Comparison of ENCODE assay signal across 21 cellular contexts in the genomic region with DNA sequence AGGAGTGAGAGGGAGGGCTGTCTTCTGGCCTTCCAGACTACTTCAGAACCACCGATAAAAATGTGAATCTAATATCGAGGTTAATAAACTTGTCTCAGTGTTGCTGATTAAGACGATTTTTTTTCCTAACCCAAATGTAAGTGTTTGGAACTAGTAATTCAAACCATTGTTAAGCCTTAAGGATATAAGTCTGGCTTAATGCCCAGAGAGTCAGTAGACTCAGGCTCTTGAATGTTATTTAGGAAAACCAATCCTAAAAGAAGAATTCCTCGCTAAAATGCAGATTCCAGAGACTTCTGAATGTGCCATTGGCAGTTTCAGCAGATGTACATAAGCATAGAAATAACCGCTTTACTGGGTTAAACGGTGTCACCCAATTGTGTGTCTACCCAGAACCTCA.
DNase-seq lines count a peak whose midpoint lies in the region; ATAC-seq and TF ChIP-seq lines count a peak whose summit lies in the region.
"Had no signal": no experiment of that assay in that cellular context is flagged by ENCODE, and none has a peak within 500 bp of the region (broad histone marks: within the 10 kb centered on the region; RNA-seq: fewer than 3 reads in every experiment).

No MANE protein-coding gene starts in this region.

- H4K5ac ChIP-seq in IMR-90 (ENCODE audit: low read depth, low read length): no peak overlapping the region

- H4K91ac ChIP-seq in IMR-90 (ENCODE audit: insufficient read depth, low read depth, low read length): no peak overlapping the region

- TF ChIP-seq RAD21 in IMR-90 (IDR thresholded peaks at IDR 0.05; ENCODE audit: low read length): no peak

- H3K27me3 ChIP-seq in IMR-90 (ENCODE audit: control insufficient read depth, insufficient read depth, low read length) (0 out of 2 replicates have a peak, but pooled peaks cover 2% of the 10 kb centered on the region), right cardiac atrium (ENCODE audit: control insufficient read depth, insufficient read depth) (no peaks in the 10 kb centered on the region)
- H3K27me3 ChIP-seq: BE2C had no signal

- BruUV-seq in IMR-90 (replicated peaks; lab: Mats Ljungman, UMichigan): no TSS peak

- no peaks in the 10 kb centered on the region for H3K9me3 Mint-ChIP-seq in naive thymus-derived CD8-positive, alpha-beta T cell
- H3K9me3 Mint-ChIP-seq: CD4-positive, CD25-positive, alpha-beta regulatory T cell; H9; IgD-negative memory B cell had no signal

- H3K36me3 Mint-ChIP-seq in naive thymus-derived CD8-positive, alpha-beta T cell: no peaks in the 10 kb centered on the region
- H3K36me3 Mint-ChIP-seq: CD4-positive, CD25-positive, alpha-beta regulatory T cell; IgD-negative memory B cell had no signal

- no peak overlapping the region for H2BK20ac ChIP-seq in IMR-90 (ENCODE audit: low read depth, low read length)

- no peaks in the 10 kb centered on the region for H3K36me3 ChIP-seq in IMR-90 (ENCODE audit: control insufficient read depth, insufficient read depth, low read length)
- H3K36me3 ChIP-seq: BE2C had no signal

- no peak overlapping the region for H3K27ac Mint-ChIP-seq in naive thymus-derived CD8-positive, alpha-beta T cell
- H3K27ac Mint-ChIP-seq: CD4-positive, CD25-positive, alpha-beta regulatory T cell had no signal

- CTCF ChIA-PET in IMR-90 (lab: Yijun Ruan, JAX): interaction anchor here (0.6 kb wide), 2 partner anchors 22 to 105 kb away, joined by 4 read pairs; no protein-coding TSS in a partner anchor

- no peaks in the 10 kb centered on the region for H3K4me1 Mint-ChIP-seq in naive thymus-derived CD8-positive, alpha-beta T cell
- H3K4me1 Mint-ChIP-seq: CD4-positive, CD25-positive, alpha-beta regulatory T cell; IgD-negative memory B cell had no signal

- H2BK15ac ChIP-seq in IMR-90 (ENCODE audit: low read depth, low read length): no peak overlapping the region

- H3K9me3 ChIP-seq in IMR-90 (ENCODE audit: control insufficient read depth, insufficient read depth, low read length) (no peaks in the 10 kb centered on the region), right cardiac atrium (ENCODE audit: control insufficient read depth, low read length) (no peaks in the 10 kb centered on the region)
- H3K9me3 ChIP-seq: BE2C had no signal

- no peaks in the 10 kb centered on the region for H3K9me1 ChIP-seq in IMR-90 (ENCODE audit: insufficient read depth, low read length)

- no peak overlapping the region for H2AK5ac ChIP-seq in IMR-90 (ENCODE audit: low read depth, low read length)

- intact Hi-C loops in IMR-90 (cut with micrococcal nuclease): no loop called here
- intact Hi-C loops in right cardiac atrium (cut with DNase I): no loop called here
- intact Hi-C loops in left colon (cut with DNase I, micrococcal nuclease): no loop called here

- H3K4me3 ChIP-seq in IMR-90 (ENCODE audit: insufficient read depth, low read depth, low read length): no peak overlapping the region
- no peak overlapping the region for H3K4me3 ChIP-seq in retinal pigment epithelial cell (ENCODE audit: low read length)
- H3K4me3 ChIP-seq in right cardiac atrium (ENCODE audit: low read length): no peak overlapping the region
- H3K4me3 ChIP-seq: GM23248 had no signal

- TF ChIP-seq CTCF in C4-2B (conservative IDR thresholded peaks at IDR 0.05): no peak
- no peak for TF ChIP-seq CTCF in IMR-90 (conservative IDR thresholded peaks at IDR 0.05; ENCODE audit: low read depth, low read length)
- no peak for TF ChIP-seq CTCF in retinal pigment epithelial cell (conservative IDR thresholded peaks at IDR 0.05; ENCODE audit: low read depth, low read length)

- no peak overlapping the region for H3K9ac ChIP-seq in IMR-90 (ENCODE audit: low read depth, low read length)
- H3K9ac ChIP-seq: GM23248 had no signal

- H3K4me3 Mint-ChIP-seq in naive thymus-derived CD8-positive, alpha-beta T cell: no peak overlapping the region
- H3K4me3 Mint-ChIP-seq: CD4-positive, CD25-positive, alpha-beta regulatory T cell; H9; IgD-negative memory B cell had no signal

- H3K18ac ChIP-seq in IMR-90 (ENCODE audit: low read depth, low read length): no peak overlapping the region

- peak overlapping the region; percentile 55 for H3K27ac ChIP-seq in C4-2B
- no peak overlapping the region for H3K27ac ChIP-seq in IMR-90 (ENCODE audit: insufficient read depth, low read length)
- no peak overlapping the region for H3K27ac ChIP-seq in right cardiac atrium (ENCODE audit: low read length)
- H3K27ac ChIP-seq: GM23248 had no signal

- H3K4me2 ChIP-seq in IMR-90 (ENCODE audit: low read depth, low read length): no peak overlapping the region

- H3K4ac ChIP-seq in IMR-90 (ENCODE audit: low read depth, low read length): no peak overlapping the region

- peaks cover 9 to 23% (median 14%) of the 10 kb centered on the region in 5 donors for H3K27me3 Mint-ChIP-seq in naive thymus-derived CD8-positive, alpha-beta T cell

- DNase-seq in IMR-90: peak; percentile 13
- peak; percentile 6 for DNase-seq in fibroblast of gingiva (ENCODE audit: low read depth)
- DNase-seq in retinal pigment epithelial cell (ENCODE audit: low read depth): peak; percentile 10
- no peak for DNase-seq in right cardiac atrium
- no peak for DNase-seq in naive thymus-derived CD8-positive, alpha-beta T cell
- DNase-seq in left colon: no peak
- DNase-seq: BE2C; CD4-positive, CD25-positive, alpha-beta regulatory T cell; DND-41; GM23248; H9; MV-4-11; NCI-H1105 treated with DMSO at 0.1 percent for 48 hours; NCI-H2029 treated with DMSO at 0.1 percent for 48 hours; NCI-H2171 treated with DMSO at 0.1 percent for 48 hours; NCI-H524 treated with DMSO at 0.1 percent for 48 hours; NCI-H82; PC-3; Right ventricle myocardium superior had no signal

- H3K14ac ChIP-seq in IMR-90 (replicated peaks; ENCODE audit: low read depth, low read length): no peak overlapping the region

- no peak overlapping the region for H2BK5ac ChIP-seq in IMR-90 (ENCODE audit: low read depth, low read length, poor library complexity, severe bottlenecking)

- H2BK120ac ChIP-seq in IMR-90 (ENCODE audit: low read depth, low read length): no peak overlapping the region

- H3K4me1 ChIP-seq in IMR-90 (ENCODE audit: control insufficient read depth, insufficient read depth, low read length): no peaks in the 10 kb centered on the region
- H3K4me1 ChIP-seq in right cardiac atrium (ENCODE audit: control insufficient read depth, insufficient read depth, low read length): no peaks in the 10 kb centered on the region
- H3K4me1 ChIP-seq: BE2C had no signal

- no peak overlapping the region for H4K8ac ChIP-seq in IMR-90 (ENCODE audit: low read depth in 2 of 2, low read length in 2 of 2)

- no peak overlapping the region for H2AFZ ChIP-seq in IMR-90 (replicated peaks; ENCODE audit: low read length, poor library complexity)
- H2AFZ ChIP-seq: GM23248 had no signal

- ATAC-seq in IMR-90 (ENCODE audit: low read depth) (0 out of 2 replicates have a peak, but pooled peaks have one; percentile 27), right cardiac atrium (no peak), left colon (no peak)
- no peak for ATAC-seq in naive thymus-derived CD8-positive, alpha-beta T cell
- ATAC-seq: PC-3 had no signal

- no peaks in the 10 kb centered on the region for H3K79me1 ChIP-seq in IMR-90 (ENCODE audit: low read depth in 1 of 2, low read length in 2 of 2)

- dilution Hi-C loops in IMR-90 (cut with HindIII; ENCODE audit: low sequenced_read_pairs, unreplicated experiment): no loop called here

- TF ChIP-seq POLR2A in IMR-90 (IDR thresholded peaks at IDR 0.05; ENCODE audit: low read depth, low read length): no peak

- H4K20me1 ChIP-seq in IMR-90 (ENCODE audit: insufficient read depth, low read length): no peaks in the 10 kb centered on the region

- in situ Hi-C loops in IMR-90 (cut with MboI; ENCODE audit: low sequenced_read_pairs): no loop called here

- H3K23ac ChIP-seq in IMR-90 (ENCODE audit: low read depth, low read length): no peak overlapping the region

- POLR2A ChIA-PET in IMR-90 (lab: Charles Lee; ENCODE audit: unreplicated experiment): no interaction called here
- POLR2A ChIA-PET in naive thymus-derived CD8-positive, alpha-beta T cell (lab: Charles Lee): no interaction called here

- no peak overlapping the region for H2AK9ac ChIP-seq in IMR-90 (replicated peaks; ENCODE audit: low read depth, low read length, poor library complexity)

- H3K56ac ChIP-seq in IMR-90 (ENCODE audit: extremely low read depth, insufficient read depth, low read length): no peak overlapping the region

- WGBS in IMR-90 (ENCODE audit: extremely low coverage in 2 of 2, insufficient read length in 1 of 2), 2 experiments: no CpG with 5 or more reads among the region's 6 CpGs
- 55% methylated on average over 6 of the region's 6 CpGs for WGBS in right cardiac atrium

TF ChIP-seq in IMR-90, 13 proteins besides CTCF, POLR2A, EP300 and RAD21 (continues in another document):
- TF ChIP-seq NFE2L2 (IDR thresholded peaks at IDR 0.05; ENCODE audit: low read depth, low read length): no peak
- TF ChIP-seq MAZ (IDR thresholded peaks at IDR 0.05; ENCODE audit: borderline replicate concordance, low read depth, low read length): no peak
- no peak for TF ChIP-seq CEBPB (IDR thresholded peaks at IDR 0.05; ENCODE audit: low read depth, low read length)
- no peak for TF ChIP-seq RFX5 (IDR thresholded peaks at IDR 0.05; ENCODE audit: low read depth, low read length)
- TF ChIP-seq FOS (IDR thresholded peaks at IDR 0.05; ENCODE audit: low read depth, low read length): no peak
- TF ChIP-seq USF2 (IDR thresholded peaks at IDR 0.05; ENCODE audit: low read depth, low read length): no peak
- no peak for TF ChIP-seq SMC3 (IDR thresholded peaks at IDR 0.05; ENCODE audit: low read depth, low read length)
- TF ChIP-seq CHD1 (IDR thresholded peaks at IDR 0.05; ENCODE audit: low read depth, low read length): no peak
- no peak for TF ChIP-seq BHLHE40 (IDR thresholded peaks at IDR 0.05; ENCODE audit: low read depth, low read length)
- TF ChIP-seq MXI1 (IDR thresholded peaks at IDR 0.05; ENCODE audit: borderline replicate concordance, low read depth, low read length): no peak
- no peak for TF ChIP-seq MAFK (IDR thresholded peaks at IDR 0.05; ENCODE audit: low read depth, low read length)

Comparison
In these comparisons a context has a peak if more than half of its experiments do, and no peak if none do; other contexts are left out.
1. DNase-seq: peak in IMR-90 (single experiment), fibroblast of gingiva (single experiment) and retinal pigment epithelial cell (single experiment); none in right cardiac atrium (0 of 3), naive thymus-derived CD8-positive, alpha-beta T cell (0 of 10) and left colon (0 of 2).